In genomic region chr19:1856698-1857603, GRCh38 we compare ENCODE assay signal across 1 cellular context.
TF ChIP-seq lines count a peak whose summit lies in the region.

No MANE protein-coding gene starts in this region.

TF ChIP-seq in H1, 55 proteins besides CTCF, POLR2A, EP300 and RAD21:
- TF ChIP-seq RBBP5 (IDR thresholded peaks at IDR 0.05; ENCODE audit: borderline replicate concordance, low read depth, low read length) (no peak), FOSL1 (IDR thresholded peaks at IDR 0.05; ENCODE audit: insufficient read depth, low read depth, low read length) (no peak), NRF1 (IDR thresholded peaks at IDR 0.05; ENCODE audit: low read depth, low read length) (0 out of 2 replicates have a peak, but pooled peaks have one; percentile 20), SAP30 (IDR thresholded peaks at IDR 0.05; ENCODE audit: insufficient read depth, insufficient replicate concordance, low read length) (no peak), CBX8 (IDR thresholded peaks at IDR 0.05; ENCODE audit: borderline replicate concordance, low read depth, low read length) (no peak), ATF2 (IDR thresholded peaks at IDR 0.05; ENCODE audit: low read length) (no peak), TEAD4 (IDR thresholded peaks at IDR 0.05; ENCODE audit: low read depth, low read length) (no peak), EGR1 (IDR thresholded peaks at IDR 0.05; ENCODE audit: borderline replicate concordance, low read depth, low read length) (0 out of 2 replicates have a peak, but pooled peaks have one; percentile 5), MAX (IDR thresholded peaks at IDR 0.05) (peak; percentile 61), YY1 (IDR thresholded peaks at IDR 0.05; ENCODE audit: low read depth, low read length) (peak; percentile 61), CHD7 (IDR thresholded peaks at IDR 0.05; ENCODE audit: insufficient replicate concordance, low read length) (no peak), KDM4A (IDR thresholded peaks at IDR 0.05; ENCODE audit: low read depth, low read length, severe bottlenecking) (peak; percentile 58), SIN3A (conservative IDR thresholded peaks at IDR 0.05 in 1 of 2, IDR thresholded peaks at IDR 0.05 in 1 of 2; ENCODE audit: low read depth in 1 of 2, low read length in 2 of 2) (peak; percentile 22 to 43; a peak in 1 of 4 replicates), TBP (IDR thresholded peaks at IDR 0.05; ENCODE audit: low read depth, low read length) (no peak), TCF12 (IDR thresholded peaks at IDR 0.05; ENCODE audit: low read depth, low read length) (no peak)
